ENCODE assay signal across 3 cellular contexts in genomic region chr6:85592044-85592443, GRCh38.
TF ChIP-seq lines count a peak whose summit lies in the region.

No MANE protein-coding gene starts in this region.

TF ChIP-seq in SK-N-SH, 30 proteins besides CTCF, POLR2A, EP300 and RAD21 (continues in another document):
- no peak for TF ChIP-seq USF1 (IDR thresholded peaks at IDR 0.05; ENCODE audit: borderline replicate concordance, low read depth)
- TF ChIP-seq JUND (IDR thresholded peaks at IDR 0.05) = no peak
- no peak for TF ChIP-seq RCOR1 (IDR thresholded peaks at IDR 0.05; ENCODE audit: low read length)
- no peak for TF ChIP-seq NFIC (IDR thresholded peaks at IDR 0.05; ENCODE audit: borderline replicate concordance)
- TF ChIP-seq MAX (IDR thresholded peaks at IDR 0.05; ENCODE audit: low read depth) = no peak
- no peak for TF ChIP-seq TCF12 (IDR thresholded peaks at IDR 0.05)
- TF ChIP-seq NRF1 (IDR thresholded peaks at IDR 0.05; ENCODE audit: low read depth, low read length) = no peak
- no peak for TF ChIP-seq REST (IDR thresholded peaks at IDR 0.05; ENCODE audit: low read depth, low read length)
- TF ChIP-seq TAF1 (IDR thresholded peaks at IDR 0.05; ENCODE audit: borderline replicate concordance, low read depth, low read length) = no peak
- no peak for TF ChIP-seq IRF3 (IDR thresholded peaks at IDR 0.05; ENCODE audit: low read depth, low read length)

TF ChIP-seq in SK-N-SH treated with all-trans-retinoic acid at 6 μM for 48 hours, 23 proteins besides CTCF, POLR2A, EP300 and RAD21:
- TF ChIP-seq ESRRG (CRISPR knock-in tag; IDR thresholded peaks at IDR 0.05) (no peak), ZNF565 (CRISPR knock-in tag; conservative IDR thresholded peaks at IDR 0.05; ENCODE audit: low read depth) (no peak), OSR1 (CRISPR knock-in tag; IDR thresholded peaks at IDR 0.05) (no peak), ZFP3 (CRISPR knock-in tag; IDR thresholded peaks at IDR 0.05) (no peak), ZC3H10 (CRISPR knock-in tag; IDR thresholded peaks at IDR 0.05) (no peak), CSRNP3 (CRISPR knock-in tag; IDR thresholded peaks at IDR 0.05) (no peak), SNAI2 (CRISPR knock-in tag; IDR thresholded peaks at IDR 0.05) (no peak), PATZ1 (CRISPR knock-in tag; IDR thresholded peaks at IDR 0.05; ENCODE audit: borderline replicate concordance) (no peak), TOX (CRISPR knock-in tag; IDR thresholded peaks at IDR 0.05; ENCODE audit: borderline replicate concordance) (no peak), TCF4 (CRISPR knock-in tag; IDR thresholded peaks at IDR 0.05; ENCODE audit: borderline replicate concordance) (no peak)

TF ChIP-seq in endothelial cell of umbilical vein, 7 proteins besides CTCF, POLR2A, EP300 and RAD21:
- TF ChIP-seq JUN (IDR thresholded peaks at IDR 0.05; ENCODE audit: borderline replicate concordance, insufficient read depth, insufficient read length, low read depth) (no peak), MAX (IDR thresholded peaks at IDR 0.05; ENCODE audit: insufficient read depth, insufficient read length) (no peak), EZH2 (IDR thresholded peaks at IDR 0.05; ENCODE audit: borderline replicate concordance, low read depth, low read length, severe bottlenecking) (no peak)
